In the genomic region with DNA sequence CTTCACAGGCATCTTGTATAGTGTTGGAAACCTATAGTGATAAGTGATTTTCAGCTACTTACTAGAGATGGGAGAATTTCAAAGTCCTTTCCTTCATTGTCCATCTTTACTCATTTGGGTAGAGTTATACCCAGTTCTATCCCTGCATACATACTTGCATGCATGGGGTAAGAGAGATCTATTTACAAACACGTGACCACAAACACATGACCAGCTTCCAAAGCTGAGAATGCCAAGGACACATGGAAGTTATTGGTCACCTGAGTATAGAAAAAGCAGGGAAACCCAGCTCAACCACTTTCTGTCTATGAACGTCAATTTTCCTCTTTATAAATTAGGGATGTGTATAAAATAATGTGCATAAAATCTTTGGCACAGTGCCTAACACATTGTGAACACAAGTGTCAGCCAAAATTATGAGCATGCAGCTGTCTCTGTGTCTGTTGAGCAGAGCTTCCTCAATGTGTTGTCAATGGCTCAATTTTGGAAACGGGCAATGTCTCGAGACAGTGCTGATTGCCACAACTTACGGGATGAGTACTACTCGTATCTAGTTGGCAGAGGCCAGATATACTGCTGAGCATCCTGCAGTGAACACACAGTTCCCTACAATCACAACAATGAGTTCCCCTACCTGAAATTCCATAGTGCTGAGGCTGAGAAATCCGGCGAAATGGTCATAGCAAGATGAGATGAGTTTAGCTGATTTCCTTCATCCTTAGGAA, we compare ENCODE assay signal across 12 cellular contexts. TPM values are rescaled to one million over a fixed set of nuclear protein-coding genes. Genes with fewer than 3 reads are reported as not detected.
DNase-seq lines count a peak whose midpoint lies in the region; ATAC-seq and TF ChIP-seq lines count a peak whose summit lies in the region.
"Had no signal": no experiment of that assay in that cellular context is flagged by ENCODE, and none has a peak within 500 bp of the region (broad histone marks: within the 10 kb centered on the region; RNA-seq: fewer than 3 reads in every experiment).

No MANE protein-coding gene starts in this region.

- peak; percentile 73 for DNase-seq in NCI-H1105 treated with DMSO at 0.1 percent for 48 hours (lab: John Stamatoyannopoulos, UW)
- no peak for DNase-seq in coronary artery (ENCODE audit: low spot score)
- no peak for DNase-seq in osteoblast (ENCODE audit: insufficient read length, low spot score, missing footprints)
- DNase-seq in prostate gland (ENCODE audit: low spot score): no peak
- DNase-seq in ureter (ENCODE audit: low spot score): no peak
- no peak for DNase-seq in NCI-H2171 (lab: John Stamatoyannopoulos, UW)
- DNase-seq: effector CD4-positive, alpha-beta T cell; NCI-H2081 treated with DMSO at 0.1 percent for 48 hours had no signal

- no peaks in the 10 kb centered on the region for H3K27me3 ChIP-seq in osteoblast (ENCODE audit: insufficient read depth, low read length)
- H3K27me3 ChIP-seq in prostate gland (replicated peaks; ENCODE audit: insufficient read depth): no peaks in the 10 kb centered on the region

- H3K9me3 ChIP-seq in osteoblast (ENCODE audit: low read depth, low read length) (no peaks in the 10 kb centered on the region), prostate gland (no peaks in the 10 kb centered on the region)

- H3K27ac ChIP-seq in 22Rv1 (peak overlapping the region; percentile 72), coronary artery (peak overlapping the region; percentile 36 to 67), osteoblast (ENCODE audit: low read depth, low read length) (peak overlapping the region; percentile 6), prostate gland (peak overlapping the region in 1 of 2 donors; percentile 31)
- H3K27ac ChIP-seq: KMS-11 had no signal

- no peak overlapping the region for H2AFZ ChIP-seq in osteoblast (ENCODE audit: low read length)

- H3K4me3 ChIP-seq in coronary artery (no peak overlapping the region), osteoblast (ENCODE audit: insufficient read depth, low read length) (no peak overlapping the region), prostate gland (no peak overlapping the region)

- no peaks in the 10 kb centered on the region for H3K79me2 ChIP-seq in osteoblast (ENCODE audit: insufficient read depth, low read length)

- no peak for ATAC-seq in GM18868 (IDR thresholded peaks at IDR 0.05; ENCODE audit: unreplicated experiment)

- H3K4me2 ChIP-seq in osteoblast (ENCODE audit: insufficient read depth, low read length): no peak overlapping the region
- H3K4me2 ChIP-seq: KMS-11 had no signal

- no peaks in the 10 kb centered on the region for H4K20me1 ChIP-seq in osteoblast (ENCODE audit: insufficient read depth, low read length)

- peaks cover 50% of the 10 kb centered on the region for H3K4me1 ChIP-seq in osteoblast (ENCODE audit: insufficient read depth, low read length)
- no peaks in the 10 kb centered on the region for H3K4me1 ChIP-seq in prostate gland (replicated peaks)

- intact Hi-C loops in prostate gland (cut with DNase I): no loop called here

- WGBS in prostate gland: 75% methylated on average over 8 of the region's 8 CpGs

- TF ChIP-seq CTCF in 22Rv1 (IDR thresholded peaks at IDR 0.05) (no peak), coronary artery (IDR thresholded peaks at IDR 0.05) (no peak), osteoblast (IDR thresholded peaks at IDR 0.05; ENCODE audit: extremely low read depth, low read depth, low read length) (no peak), prostate gland (IDR thresholded peaks at IDR 0.05) (no peak)

- H3K36me3 ChIP-seq in osteoblast (ENCODE audit: insufficient read depth, low read length) (no peaks in the 10 kb centered on the region), prostate gland (no peaks in the 10 kb centered on the region)

- TF ChIP-seq POLR2A in prostate gland (IDR thresholded peaks at IDR 0.05): no peak

RNA-seq across cellular contexts. Expression of gene TPD52L1, which starts 44.9 kb away (rescaled TPM):
- total RNA-seq in osteoblast (22.7 and 35.5 TPM in 2 replicates), prostate gland (100 to 1,000 TPM in 1 of 2 donors, 10 to 100 TPM in 1; 63.9 to 105 TPM), ureter (54.8 TPM)
- total RNA-seq: T-helper 2 cell treated with Interferon-gamma antibody and Interleukin-4, amounts not matched to agents 100 ng/mL and 5 ng/mL, for 36 hours had no signal
